In the genomic region with DNA sequence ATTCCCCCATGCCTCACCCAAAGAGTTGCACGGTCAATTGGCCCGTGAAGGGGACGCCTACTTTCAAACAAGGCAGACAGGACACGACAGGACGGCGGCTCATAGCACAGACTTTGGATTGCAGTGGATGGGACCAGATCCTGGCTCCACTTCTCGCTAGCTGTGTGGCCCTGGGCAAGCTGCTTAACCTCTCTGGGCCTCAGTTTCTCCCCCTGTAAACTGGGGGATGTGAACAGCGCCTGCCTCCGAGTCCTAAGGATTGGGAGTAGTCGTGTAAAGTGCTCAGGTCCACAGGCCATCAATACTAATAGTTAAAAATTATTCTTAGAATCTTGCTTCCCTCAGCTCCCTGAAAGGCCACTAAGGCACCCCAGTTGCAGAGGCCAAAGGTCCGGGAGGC, we compare ENCODE assay signal across 27 cellular contexts. TPM values are rescaled to one million over a fixed set of nuclear protein-coding genes. Genes with fewer than 3 reads are reported as not detected.
DNase-seq lines count a peak whose midpoint lies in the region; ATAC-seq lines count a peak whose summit lies in the region.
"Had no signal": no experiment of that assay in that cellular context is flagged by ENCODE, and none has a peak within 500 bp of the region (broad histone marks: within the 10 kb centered on the region; RNA-seq: fewer than 3 reads in every experiment).

No MANE protein-coding gene starts in this region.

- CTCF ChIA-PET in CD8-positive, alpha-beta memory T cell (lab: Charles Lee): interaction anchor here (44.0 kb wide), 1 partner anchor 20 kb away, joined by 1908 read pairs; a partner anchor contains a TSS
- CTCF ChIA-PET in activated CD8-positive, alpha-beta T cell treated with anti-CD3 and anti-CD28 coated beads, Interleukin-2, amount 10 ng/mL, durations not matched to agents 7 days and 5 days (lab: Charles Lee): interaction anchor here (16.1 to 26.5 kb wide), 2 partner anchors 11 to 25 kb away, joined by 581 to 956 read pairs; a partner anchor contains a TSS
- CTCF ChIA-PET in activated CD8-positive, alpha-beta memory T cell treated with anti-CD3 and anti-CD28 coated beads, Interleukin-2, amount 10 ng/mL, durations not matched to agents 7 days and 5 days (lab: Charles Lee): interaction anchor here (1.2 to 45.4 kb wide), 2 partner anchors 17 to 86 kb away, joined by 3 to 1678 read pairs; a partner anchor contains a TSS

- H3K4me2 ChIP-seq in BLaER1: peak overlapping the region; percentile 93

- H3K27me3 ChIP-seq in BLaER1: no peaks in the 10 kb centered on the region
- H3K27me3 ChIP-seq in CD8-positive, alpha-beta memory T cell (ENCODE audit: insufficient read depth, low read length, poor library complexity, severe bottlenecking): no peaks in the 10 kb centered on the region
- H3K27me3 ChIP-seq: cardiac muscle cell, gastrocnemius medialis had no signal

- no peaks in the 10 kb centered on the region for H3K9me3 Mint-ChIP-seq in CD8-positive, alpha-beta memory T cell
- H3K9me3 Mint-ChIP-seq in activated CD8-positive, alpha-beta T cell treated with anti-CD3 and anti-CD28 coated beads, Interleukin-2, amount 10 ng/mL, durations not matched to agents 7 days and 5 days (ENCODE audit: insufficient read depth): no peaks in the 10 kb centered on the region
- no peaks in the 10 kb centered on the region for H3K9me3 Mint-ChIP-seq in immature natural killer cell
- H3K9me3 Mint-ChIP-seq in activated CD8-positive, alpha-beta memory T cell treated with anti-CD3 and anti-CD28 coated beads, Interleukin-2, amount 10 ng/mL, durations not matched to agents 7 days and 5 days (ENCODE audit: low read depth): no peaks in the 10 kb centered on the region
- H3K9me3 Mint-ChIP-seq: neural crest cell, type B pancreatic cell had no signal

- in situ Hi-C loops in ACHN (cut with HindIII; ENCODE audit: low pct_ligation_motif_present, low pct_unique_long_range_greater_than_20kb, low sequenced_read_pairs): no loop called here

- peaks cover 40 to 66% (median 40%) of the 10 kb centered on the region in 3 donors for H3K4me1 Mint-ChIP-seq in CD8-positive, alpha-beta memory T cell
- H3K4me1 Mint-ChIP-seq in activated CD8-positive, alpha-beta T cell treated with anti-CD3 and anti-CD28 coated beads, Interleukin-2, amount 10 ng/mL, durations not matched to agents 7 days and 5 days (ENCODE audit: low read depth): peaks cover 48% of the 10 kb centered on the region
- peaks cover 49 to 55% of the 10 kb centered on the region in 2 donors for H3K4me1 Mint-ChIP-seq in immature natural killer cell
- peaks cover 40% of the 10 kb centered on the region for H3K4me1 Mint-ChIP-seq in activated CD8-positive, alpha-beta memory T cell treated with anti-CD3 and anti-CD28 coated beads, Interleukin-2, amount 10 ng/mL, durations not matched to agents 7 days and 5 days

- peaks cover 5 to 59% (median 14%) of the 10 kb centered on the region in 3 donors for H3K36me3 Mint-ChIP-seq in CD8-positive, alpha-beta memory T cell
- peaks cover 49% of the 10 kb centered on the region for H3K36me3 Mint-ChIP-seq in activated CD8-positive, alpha-beta T cell treated with anti-CD3 and anti-CD28 coated beads, Interleukin-2, amount 10 ng/mL, durations not matched to agents 7 days and 5 days (ENCODE audit: low read depth)
- H3K36me3 Mint-ChIP-seq in immature natural killer cell: peaks cover 4 to 12% (median 11%) of the 10 kb centered on the region in 3 donors
- H3K36me3 Mint-ChIP-seq in activated CD8-positive, alpha-beta memory T cell treated with anti-CD3 and anti-CD28 coated beads, Interleukin-2, amount 10 ng/mL, durations not matched to agents 7 days and 5 days: peaks cover 30% of the 10 kb centered on the region
- H3K36me3 Mint-ChIP-seq: type B pancreatic cell had no signal

- H3K36me3 ChIP-seq in BLaER1: peaks cover 46% of the 10 kb centered on the region
- H3K36me3 ChIP-seq in CD8-positive, alpha-beta memory T cell (ENCODE audit: insufficient read depth, low read length): peaks cover 22% of the 10 kb centered on the region
- H3K36me3 ChIP-seq: gastrocnemius medialis had no signal

- POLR2A ChIA-PET in CD8-positive, alpha-beta memory T cell (lab: Charles Lee): interaction anchor here (1.2 to 5.5 kb wide), 2 partner anchors 9 to 14 kb away, joined by 3 to 58 read pairs; a partner anchor contains a TSS
- POLR2A ChIA-PET in activated CD8-positive, alpha-beta T cell treated with anti-CD3 and anti-CD28 coated beads, Interleukin-2, amount 10 ng/mL, durations not matched to agents 7 days and 5 days (lab: Charles Lee): interaction anchor here (0.7 to 26.9 kb wide), 4 partner anchors 9 to 243 kb away, joined by 3 to 543 read pairs (median 31); a partner anchor contains a TSS

- H3K4me1 ChIP-seq in BLaER1: peaks cover 63% of the 10 kb centered on the region
- peaks cover 60% of the 10 kb centered on the region for H3K4me1 ChIP-seq in CD8-positive, alpha-beta memory T cell (ENCODE audit: insufficient read depth, low read length)

- no peak for ATAC-seq in activated CD8-positive, alpha-beta T cell treated with anti-CD3 and anti-CD28 coated beads, Interleukin-2, amount 10 ng/mL, durations not matched to agents 7 days and 5 days
- no peak for ATAC-seq in activated CD8-positive, alpha-beta memory T cell treated with anti-CD3 and anti-CD28 coated beads, Interleukin-2, amount 10 ng/mL, durations not matched to agents 7 days and 5 days
- ATAC-seq: gastrocnemius medialis, left ventricle myocardium superior, Panc1, sciatic nerve had no signal

- H3K9me3 ChIP-seq in BLaER1: no peaks in the 10 kb centered on the region
- H3K9me3 ChIP-seq in CD8-positive, alpha-beta memory T cell (ENCODE audit: low read length): no peaks in the 10 kb centered on the region
- H3K9me3 ChIP-seq: gastrocnemius medialis had no signal

- peak overlapping the region in 5 of 8 donors; percentile 17 to 74 (median 54) for H3K27ac Mint-ChIP-seq in CD8-positive, alpha-beta memory T cell
- peak overlapping the region; percentile 43 for H3K27ac Mint-ChIP-seq in activated CD8-positive, alpha-beta T cell treated with anti-CD3 and anti-CD28 coated beads, Interleukin-2, amount 10 ng/mL, durations not matched to agents 7 days and 5 days
- peak overlapping the region in 5 of 6 donors; percentile 30 to 95 (median 71) for H3K27ac Mint-ChIP-seq in immature natural killer cell
- no peak overlapping the region for H3K27ac Mint-ChIP-seq in activated CD8-positive, alpha-beta memory T cell treated with anti-CD3 and anti-CD28 coated beads, Interleukin-2, amount 10 ng/mL, durations not matched to agents 7 days and 5 days
- H3K27ac Mint-ChIP-seq: type B pancreatic cell had no signal

- H3K4me3 Mint-ChIP-seq in CD8-positive, alpha-beta memory T cell: peak overlapping the region in 1 of 7 donors; percentile 50
- H3K4me3 Mint-ChIP-seq in activated CD8-positive, alpha-beta T cell treated with anti-CD3 and anti-CD28 coated beads, Interleukin-2, amount 10 ng/mL, durations not matched to agents 7 days and 5 days: no peak overlapping the region
- H3K4me3 Mint-ChIP-seq in immature natural killer cell: no peak overlapping the region
- H3K4me3 Mint-ChIP-seq in activated CD8-positive, alpha-beta memory T cell treated with anti-CD3 and anti-CD28 coated beads, Interleukin-2, amount 10 ng/mL, durations not matched to agents 7 days and 5 days: no peak overlapping the region
- H3K4me3 Mint-ChIP-seq: neural crest cell, type B pancreatic cell had no signal

- peaks cover 0 to 2% of the 10 kb centered on the region in 2 donors for H3K27me3 Mint-ChIP-seq in CD8-positive, alpha-beta memory T cell
- no peaks in the 10 kb centered on the region for H3K27me3 Mint-ChIP-seq in activated CD8-positive, alpha-beta T cell treated with anti-CD3 and anti-CD28 coated beads, Interleukin-2, amount 10 ng/mL, durations not matched to agents 7 days and 5 days (ENCODE audit: low read depth)
- H3K27me3 Mint-ChIP-seq in immature natural killer cell (ENCODE audit: low read depth in 3 of 3): peaks cover 8 to 15% (median 9%) of the 10 kb centered on the region in 3 donors
- H3K27me3 Mint-ChIP-seq in activated CD8-positive, alpha-beta memory T cell treated with anti-CD3 and anti-CD28 coated beads, Interleukin-2, amount 10 ng/mL, durations not matched to agents 7 days and 5 days: no peaks in the 10 kb centered on the region
- H3K27me3 Mint-ChIP-seq: type B pancreatic cell had no signal

- H3K27ac ChIP-seq in BLaER1: 0 out of 2 replicates have a peak overlapping the region, but pooled peaks have one; percentile 80
- no peak overlapping the region for H3K27ac ChIP-seq in CD8-positive, alpha-beta memory T cell (ENCODE audit: low read depth, low read length)

- H4K20me1 ChIP-seq in BLaER1: peaks cover 32% of the 10 kb centered on the region

- DNase-seq in CD8-positive, alpha-beta memory T cell: no peak
- DNase-seq in activated CD8-positive, alpha-beta T cell treated with anti-CD3 and anti-CD28 coated beads, Interleukin-2, amount 10 ng/mL, durations not matched to agents 7 days and 5 days: no peak
- DNase-seq in immature natural killer cell (no peak), RKO (ENCODE audit: low spot score) (no peak), ACHN (no peak)
- DNase-seq in activated CD8-positive, alpha-beta memory T cell treated with anti-CD3 and anti-CD28 coated beads, Interleukin-2, amount 10 ng/mL, durations not matched to agents 7 days and 5 days: no peak
- no peak for DNase-seq in activated CD4-positive, alpha-beta T cell treated with anti-CD3 and anti-CD28 coated beads for 48 hours
- DNase-seq: activated CD8-positive, alpha-beta memory T cell treated with anti-CD3 and anti-CD28 coated beads, Interleukin-2, amount 50 U/mL, for 48 hours; aorta; cortex of kidney; DMS153; gastrocnemius medialis; GDM1; hypothalamus; Karpas-422; left ventricle myocardium superior; midbrain; MV-4-11; NCI-H1694 treated with DMSO at 0.1 percent for 48 hours; NCI-H2171; NCI-H524 had no signal

- no peak overlapping the region for H3K4me3 ChIP-seq in BLaER1
- no peak overlapping the region for H3K4me3 ChIP-seq in CD8-positive, alpha-beta memory T cell (ENCODE audit: low read length)
- H3K4me3 ChIP-seq: cardiac muscle cell, gastrocnemius medialis had no signal

- no peak overlapping the region; the same call in 1 of the 2 replicates for H3K9ac ChIP-seq in BLaER1

RNA-seq across cellular contexts. Expression of a gene that starts 13.1 kb away (rescaled TPM):
- total RNA-seq in CD8-positive, alpha-beta memory T cell: 100 to 1,000 TPM; 145 to 152 TPM
- polyA plus RNA-seq in CD8-positive, alpha-beta memory T cell: 139 TPM
- 100 to 1,000 TPM; 145 to 154 TPM for total RNA-seq in activated CD8-positive, alpha-beta T cell treated with anti-CD3 and anti-CD28 coated beads, Interleukin-2, amount 10 ng/mL, durations not matched to agents 7 days and 5 days
- 100 to 1,000 TPM in 2 of 3 donors, 10 to 100 TPM in 1; 97.6 to 183 (median 128) TPM for polyA plus RNA-seq in immature natural killer cell
- 100 to 1,000 TPM; 114 to 137 TPM for total RNA-seq in activated CD8-positive, alpha-beta memory T cell treated with anti-CD3 and anti-CD28 coated beads, Interleukin-2, amount 10 ng/mL, durations not matched to agents 7 days and 5 days

RNA-seq across cellular contexts. Expression of a gene that starts 23.4 kb away (rescaled TPM):
- 10 to 100 TPM; 31.3 to 31.9 TPM for total RNA-seq in CD8-positive, alpha-beta memory T cell
- polyA plus RNA-seq in CD8-positive, alpha-beta memory T cell: 2.4 TPM
- total RNA-seq in activated CD8-positive, alpha-beta T cell treated with anti-CD3 and anti-CD28 coated beads, Interleukin-2, amount 10 ng/mL, durations not matched to agents 7 days and 5 days: 10 to 100 TPM; 30.0 to 30.9 TPM
- polyA plus RNA-seq in immature natural killer cell: 1 to 10 TPM in 1 of 3 donors, under 1 TPM in 1, not detected in 1; 0.56 to 2.3 TPM
- total RNA-seq in activated CD8-positive, alpha-beta memory T cell treated with anti-CD3 and anti-CD28 coated beads, Interleukin-2, amount 10 ng/mL, durations not matched to agents 7 days and 5 days: 10 to 100 TPM; 33.7 to 35.9 TPM
